ENCODE assay signal across 13 cellular contexts in the genomic region with DNA sequence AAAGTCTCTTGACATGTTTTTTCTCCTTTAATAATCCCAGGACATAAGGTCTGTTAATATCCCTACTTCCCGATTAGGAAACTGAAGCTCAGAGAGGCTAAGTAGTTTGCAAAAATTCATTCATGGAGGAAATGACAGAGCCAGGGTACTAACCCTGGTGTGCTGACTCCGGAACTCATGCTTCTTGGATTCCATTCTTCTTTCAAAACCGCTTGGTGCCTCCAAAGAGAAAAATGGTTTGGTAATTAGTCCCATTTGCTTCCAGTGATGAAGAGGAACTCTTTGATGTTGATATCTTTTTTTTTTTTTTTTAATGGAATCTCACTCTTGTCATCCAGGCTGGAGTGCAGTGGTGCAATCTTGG.
"Had no signal": no experiment of that assay in that cellular context is flagged by ENCODE, and none has a peak within 500 bp of the region (broad histone marks: within the 10 kb centered on the region; RNA-seq: fewer than 3 reads in every experiment).

No MANE protein-coding gene starts in this region.

- H3K4me3 ChIP-seq: heart left ventricle, left lung, right lobe of liver had no signal

- H3K4me1 Mint-ChIP-seq: activated naive CD8-positive, alpha-beta T cell treated with anti-CD3 and anti-CD28 coated beads, Interleukin-2, amount 10 ng/mL, durations not matched to agents 7 days and 5 days had no signal

- DNase-seq: activated effector memory CD4-positive, alpha-beta T cell treated with anti-CD3 and anti-CD28 coated beads, Interleukin-2, amount 50 U/mL, for 16 hours; activated naive CD8-positive, alpha-beta T cell treated with anti-CD3 and anti-CD28 coated beads, Interleukin-2, amount 10 ng/mL, durations not matched to agents 7 days and 5 days; activated T-cell treated with anti-CD3 and anti-CD28 coated beads, Interleukin-2, amount 50 U/mL, for 1 hour; aorta; foreskin melanocyte; heart left ventricle; left lung; mesendoderm; right lobe of liver; stimulated activated CD4-positive, alpha-beta T cell treated with anti-CD3 and anti-CD28 coated beads, Interleukin-4, amount 100 ng/mL, for 1 hour; stimulated activated CD8-positive, alpha-beta memory T cell treated with anti-CD3 and anti-CD28 coated beads, Interleukin-4, amount 100 ng/mL, for 48 hours; stimulated activated naive CD8-positive, alpha-beta T cell treated with anti-CD3 and anti-CD28 coated beads, Interleukin-15, Interleukin-2, amounts not matched to agents 100 U/mL and 50 U/mL, for 24 hours had no signal

- H3K27me3 ChIP-seq: heart left ventricle, left lung, right lobe of liver had no signal

- H3K9me3 ChIP-seq: heart left ventricle, left lung, right lobe of liver had no signal

- ATAC-seq: heart left ventricle; left lung; stimulated activated naive CD8-positive, alpha-beta T cell treated with anti-CD3 and anti-CD28 coated beads, Interleukin-15, Interleukin-2, amounts not matched to agents 100 U/mL and 50 U/mL, for 24 hours had no signal

- H3K27me3 Mint-ChIP-seq: progenitor cell of endocrine pancreas had no signal

- H3K27ac Mint-ChIP-seq: activated naive CD8-positive, alpha-beta T cell treated with anti-CD3 and anti-CD28 coated beads, Interleukin-2, amount 10 ng/mL, durations not matched to agents 7 days and 5 days; progenitor cell of endocrine pancreas had no signal

- H3K9me3 Mint-ChIP-seq: activated naive CD8-positive, alpha-beta T cell treated with anti-CD3 and anti-CD28 coated beads, Interleukin-2, amount 10 ng/mL, durations not matched to agents 7 days and 5 days had no signal

- H3K4me3 Mint-ChIP-seq: activated naive CD8-positive, alpha-beta T cell treated with anti-CD3 and anti-CD28 coated beads, Interleukin-2, amount 10 ng/mL, durations not matched to agents 7 days and 5 days had no signal

- H3K36me3 ChIP-seq: heart left ventricle, left lung, right lobe of liver had no signal

- H3K4me1 ChIP-seq: left lung, right lobe of liver had no signal

- H3K27ac ChIP-seq: right lobe of liver had no signal

- H3K36me3 Mint-ChIP-seq: activated naive CD8-positive, alpha-beta T cell treated with anti-CD3 and anti-CD28 coated beads, Interleukin-2, amount 10 ng/mL, durations not matched to agents 7 days and 5 days had no signal
